21 cellular contexts compared by ENCODE assay signal in genomic region chr3:9026320-9027040, GRCh38.
DNase-seq lines count a peak whose midpoint lies in the region; ATAC-seq, FAIRE-seq and TF ChIP-seq lines count a peak whose summit lies in the region.
"Had no signal": no experiment of that assay in that cellular context is flagged by ENCODE, and none has a peak within 500 bp of the region (broad histone marks: within the 10 kb centered on the region; RNA-seq: fewer than 3 reads in every experiment).

No MANE protein-coding gene starts in this region.

- FAIRE-seq in HTR-8/SVneo (lab: Jason Lieb, UNC), result no peak
- FAIRE-seq: A549, D721Med, GM12878 had no signal

- H3K36me3 ChIP-seq in brain microvascular endothelial cell (replicated peaks), result no peaks in the 10 kb centered on the region
- H3K36me3 ChIP-seq: BE2C, Peyer's patch had no signal

- H3K27ac ChIP-seq in cingulate gyrus (ENCODE audit: low read depth, low read length), result peak overlapping the region; percentile 49
- no peak overlapping the region for H3K27ac ChIP-seq in brain microvascular endothelial cell
- H3K27ac ChIP-seq: A549, KMS-11, Peyer's patch had no signal

- TF ChIP-seq CTCF in brain microvascular endothelial cell (IDR thresholded peaks at IDR 0.05; ENCODE audit: low read depth, low read length, missing control alignments), result no peak

- H3K27me3 ChIP-seq in brain microvascular endothelial cell (replicated peaks), result no peaks in the 10 kb centered on the region
- H3K27me3 ChIP-seq: BE2C, Peyer's patch had no signal

- DNase-seq in DMS 273 treated with DMSO at 0.1 percent for 48 hours (lab: John Stamatoyannopoulos, UW) (peak; percentile 5), NCI-H774 (lab: John Stamatoyannopoulos, UW) (peak; percentile 12), pons (ENCODE audit: low spot score) (peak; percentile 34), brain microvascular endothelial cell (no peak), HTR-8/SVneo (ENCODE audit: insufficient read length, low spot score) (no peak)
- DNase-seq: BE2C; DMS79; H9; IMR-90; NCI-H1105 treated with DMSO at 0.1 percent for 48 hours; NCI-H187 treated with DMSO at 0.1 percent for 48 hours; NCI-H69; NK-92 treated with Interleukin-12 subunit alpha and Interleukin-12 subunit beta, amount 100 ng/mL, for 24 hours; Peyer's patch had no signal

- ATAC-seq in HG02759 (IDR thresholded peaks at IDR 0.05; ENCODE audit: unreplicated experiment), result no peak
- ATAC-seq: A549, GM12878, SK-N-SH treated with all-trans-retinoic acid at 6 μM for 48 hours had no signal

- H3K4me3 ChIP-seq in brain microvascular endothelial cell (ENCODE audit: low read depth, low read length), result no peak overlapping the region
- H3K4me3 ChIP-seq: A549, GM12878, Peyer's patch had no signal

- in situ Hi-C loops in brain microvascular endothelial cell (cut with HindIII; ENCODE audit: low pct_ligation_motif_present, low sequenced_read_pairs), result no loop called here

Comparison
In these comparisons a context has a peak if more than half of its experiments do, and no peak if none do; other contexts are left out.
1. DNase-seq: peak in DMS 273 treated with DMSO at 0.1 percent for 48 hours (single experiment), NCI-H774 (single experiment) and pons (single experiment); none in brain microvascular endothelial cell (single experiment) and HTR-8/SVneo (single experiment).